ENCODE assay signal across 4 cellular contexts in the genomic region with DNA sequence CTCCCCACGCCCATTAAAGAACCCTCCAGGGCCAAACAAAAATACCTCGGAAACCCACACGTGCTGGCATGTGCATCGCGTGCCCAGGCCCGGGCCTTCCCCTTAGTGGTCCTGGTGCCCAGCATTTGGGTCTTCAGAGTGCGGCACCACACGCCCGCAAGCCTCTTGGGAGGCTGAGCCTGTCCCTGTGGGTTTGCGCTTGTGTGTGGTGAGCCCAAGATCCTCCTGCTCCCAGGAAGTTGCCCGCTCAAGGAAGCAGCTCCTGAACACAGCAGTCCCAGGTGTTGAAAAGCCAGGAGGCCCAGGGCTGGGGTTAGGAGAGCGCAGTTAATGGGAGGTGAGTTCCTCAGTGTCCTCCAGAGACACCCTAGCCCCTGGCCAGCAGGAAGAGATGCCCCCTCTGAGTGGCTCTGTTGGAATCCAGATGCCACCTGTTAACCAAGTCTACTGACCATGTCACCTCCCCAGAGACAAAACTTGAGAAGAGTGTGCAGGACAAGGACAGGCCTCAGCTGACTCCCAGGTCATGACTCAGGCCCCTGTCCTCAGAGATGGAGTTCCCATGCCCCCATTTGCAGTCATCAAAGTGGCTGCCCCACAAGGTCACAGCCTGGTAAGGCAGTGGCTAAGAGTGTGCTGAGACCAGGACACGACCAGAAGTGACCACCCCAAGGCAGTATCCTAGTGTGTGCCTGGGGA.
TF ChIP-seq lines count a peak whose summit lies in the region.

No MANE protein-coding gene starts in this region.

TF ChIP-seq in SK-N-SH treated with all-trans-retinoic acid at 6 μM for 48 hours, 23 proteins besides CTCF, POLR2A, EP300 and RAD21:
- TF ChIP-seq TCF4 (CRISPR knock-in tag; IDR thresholded peaks at IDR 0.05; ENCODE audit: borderline replicate concordance), result no peak
- TF ChIP-seq GLIS3 (CRISPR knock-in tag; IDR thresholded peaks at IDR 0.05), result no peak
- TF ChIP-seq ZFP30 (CRISPR knock-in tag; IDR thresholded peaks at IDR 0.05), result no peak
- TF ChIP-seq SNAI2 (CRISPR knock-in tag; IDR thresholded peaks at IDR 0.05), result no peak
- no peak for TF ChIP-seq OSR1 (CRISPR knock-in tag; IDR thresholded peaks at IDR 0.05)
- TF ChIP-seq ZNF8 (CRISPR knock-in tag; IDR thresholded peaks at IDR 0.05), result no peak
- no peak for TF ChIP-seq CSRNP3 (CRISPR knock-in tag; IDR thresholded peaks at IDR 0.05)
- no peak for TF ChIP-seq TOX (CRISPR knock-in tag; IDR thresholded peaks at IDR 0.05; ENCODE audit: borderline replicate concordance)
- TF ChIP-seq ZNF565 (CRISPR knock-in tag; conservative IDR thresholded peaks at IDR 0.05; ENCODE audit: low read depth), result no peak
- TF ChIP-seq, protein P1, sequence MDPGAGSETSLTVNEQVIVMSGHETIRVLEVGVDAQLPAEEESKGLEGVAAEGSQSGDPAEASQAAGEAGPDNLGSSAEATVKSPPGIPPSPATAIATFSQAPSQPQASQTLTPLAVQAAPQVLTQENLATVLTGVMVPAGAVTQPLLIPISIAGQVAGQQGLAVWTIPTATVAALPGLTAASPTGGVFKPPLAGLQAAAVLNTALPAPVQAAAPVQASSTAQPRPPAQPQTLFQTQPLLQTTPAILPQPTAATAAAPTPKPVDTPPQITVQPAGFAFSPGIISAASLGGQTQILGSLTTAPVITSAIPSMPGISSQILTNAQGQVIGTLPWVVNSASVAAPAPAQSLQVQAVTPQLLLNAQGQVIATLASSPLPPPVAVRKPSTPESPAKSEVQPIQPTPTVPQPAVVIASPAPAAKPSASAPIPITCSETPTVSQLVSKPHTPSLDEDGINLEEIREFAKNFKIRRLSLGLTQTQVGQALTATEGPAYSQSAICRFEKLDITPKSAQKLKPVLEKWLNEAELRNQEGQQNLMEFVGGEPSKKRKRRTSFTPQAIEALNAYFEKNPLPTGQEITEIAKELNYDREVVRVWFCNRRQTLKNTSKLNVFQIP (CRISPR knock-in tag; IDR thresholded peaks at IDR 0.05; ENCODE audit: borderline replicate concordance, low read depth), result no peak
- TF ChIP-seq RARB (CRISPR knock-in tag; IDR thresholded peaks at IDR 0.05), result no peak
- no peak for TF ChIP-seq PPARA (CRISPR knock-in tag; IDR thresholded peaks at IDR 0.05; ENCODE audit: borderline replicate concordance)

TF ChIP-seq in SK-N-SH, 30 proteins besides CTCF, POLR2A, EP300 and RAD21 (continues in another document):
- TF ChIP-seq JUND (IDR thresholded peaks at IDR 0.05), result no peak
- TF ChIP-seq, protein P2, sequence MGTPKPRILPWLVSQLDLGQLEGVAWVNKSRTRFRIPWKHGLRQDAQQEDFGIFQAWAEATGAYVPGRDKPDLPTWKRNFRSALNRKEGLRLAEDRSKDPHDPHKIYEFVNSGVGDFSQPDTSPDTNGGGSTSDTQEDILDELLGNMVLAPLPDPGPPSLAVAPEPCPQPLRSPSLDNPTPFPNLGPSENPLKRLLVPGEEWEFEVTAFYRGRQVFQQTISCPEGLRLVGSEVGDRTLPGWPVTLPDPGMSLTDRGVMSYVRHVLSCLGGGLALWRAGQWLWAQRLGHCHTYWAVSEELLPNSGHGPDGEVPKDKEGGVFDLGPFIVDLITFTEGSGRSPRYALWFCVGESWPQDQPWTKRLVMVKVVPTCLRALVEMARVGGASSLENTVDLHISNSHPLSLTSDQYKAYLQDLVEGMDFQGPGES (IDR thresholded peaks at IDR 0.05; ENCODE audit: low read depth, low read length), result no peak
- TF ChIP-seq, protein P3, sequence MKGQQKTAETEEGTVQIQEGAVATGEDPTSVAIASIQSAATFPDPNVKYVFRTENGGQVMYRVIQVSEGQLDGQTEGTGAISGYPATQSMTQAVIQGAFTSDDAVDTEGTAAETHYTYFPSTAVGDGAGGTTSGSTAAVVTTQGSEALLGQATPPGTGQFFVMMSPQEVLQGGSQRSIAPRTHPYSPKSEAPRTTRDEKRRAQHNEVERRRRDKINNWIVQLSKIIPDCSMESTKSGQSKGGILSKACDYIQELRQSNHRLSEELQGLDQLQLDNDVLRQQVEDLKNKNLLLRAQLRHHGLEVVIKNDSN (IDR thresholded peaks at IDR 0.05; ENCODE audit: borderline replicate concordance, low read depth), result no peak
- TF ChIP-seq, protein P4, sequence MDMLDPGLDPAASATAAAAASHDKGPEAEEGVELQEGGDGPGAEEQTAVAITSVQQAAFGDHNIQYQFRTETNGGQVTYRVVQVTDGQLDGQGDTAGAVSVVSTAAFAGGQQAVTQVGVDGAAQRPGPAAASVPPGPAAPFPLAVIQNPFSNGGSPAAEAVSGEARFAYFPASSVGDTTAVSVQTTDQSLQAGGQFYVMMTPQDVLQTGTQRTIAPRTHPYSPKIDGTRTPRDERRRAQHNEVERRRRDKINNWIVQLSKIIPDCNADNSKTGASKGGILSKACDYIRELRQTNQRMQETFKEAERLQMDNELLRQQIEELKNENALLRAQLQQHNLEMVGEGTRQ (IDR thresholded peaks at IDR 0.05; ENCODE audit: borderline replicate concordance, low read depth, low read length), result no peak
- no peak for TF ChIP-seq RXRA (IDR thresholded peaks at IDR 0.05; ENCODE audit: borderline replicate concordance, low read depth)
- TF ChIP-seq FOXJ3 (CRISPR knock-in tag; IDR thresholded peaks at IDR 0.05), result no peak
- TF ChIP-seq MAX (IDR thresholded peaks at IDR 0.05; ENCODE audit: low read depth), result no peak
- no peak for TF ChIP-seq FOSL2 (IDR thresholded peaks at IDR 0.05; ENCODE audit: borderline replicate concordance, low read depth)
- TF ChIP-seq NRF1 (IDR thresholded peaks at IDR 0.05; ENCODE audit: low read depth, low read length), result no peak
- TF ChIP-seq SMC3 (IDR thresholded peaks at IDR 0.05; ENCODE audit: low read depth, low read length), result no peak
- TF ChIP-seq YY1 (IDR thresholded peaks at IDR 0.05; ENCODE audit: low read depth), result no peak
- no peak for TF ChIP-seq ELF1 (IDR thresholded peaks at IDR 0.05)
- TF ChIP-seq GABPA (IDR thresholded peaks at IDR 0.05; ENCODE audit: low read depth), result no peak
- TF ChIP-seq GATA2 (CRISPR knock-in tag; IDR thresholded peaks at IDR 0.05), result no peak
- no peak for TF ChIP-seq MXI1 (IDR thresholded peaks at IDR 0.05; ENCODE audit: low read depth, low read length)

TF ChIP-seq in WTC11, 78 proteins besides CTCF, POLR2A, EP300 and RAD21:
- TF ChIP-seq NFATC4 (CRISPR knock-in tag; IDR thresholded peaks at IDR 0.05) (0 out of 2 replicates have a peak, but pooled peaks have one; percentile 29), E2F1 (CRISPR knock-in tag; IDR thresholded peaks at IDR 0.05) (no peak)

TF ChIP-seq in HepG2, 621 proteins besides CTCF, POLR2A, EP300 and RAD21:
- TF ChIP-seq SRY (CRISPR knock-in tag; IDR thresholded peaks at IDR 0.05) (0 out of 2 replicates have a peak, but pooled peaks have one; percentile 30), ZNF260 (CRISPR knock-in tag; IDR thresholded peaks at IDR 0.05; ENCODE audit: borderline replicate concordance, low read depth) (no peak), AGO2 (optimal IDR thresholded peaks at IDR 0.05; ENCODE audit: low read depth, low read length) (peak; percentile 87), KDM2A (CRISPR knock-in tag; IDR thresholded peaks at IDR 0.05; ENCODE audit: borderline replicate concordance, low read depth) (peak; percentile 50), RBM22 (optimal IDR thresholded peaks at IDR 0.05; ENCODE audit: low read length) (peak; percentile 12)
